8 cellular contexts compared by ENCODE assay signal in genomic region chr3:195774917-195775316, GRCh38. TPM values are rescaled to one million over a fixed set of nuclear protein-coding genes. Genes with fewer than 3 reads are reported as not detected.
DNase-seq lines count a peak whose midpoint lies in the region; ATAC-seq, FAIRE-seq and TF ChIP-seq lines count a peak whose summit lies in the region.

No MANE protein-coding gene starts in this region.

- H3K9me3 ChIP-seq in endothelial cell of umbilical vein (replicated peaks; ENCODE audit: control insufficient read depth, insufficient read depth, low read length), result no peaks in the 10 kb centered on the region

- H3K27ac ChIP-seq in endothelial cell of umbilical vein (ENCODE audit: insufficient read depth, low read depth, low read length), result no peak overlapping the region

- no peak for FAIRE-seq in endothelial cell of umbilical vein (lab: Jason Lieb, UNC)

- no TSS peak for BruUV-seq in endothelial cell of umbilical vein (replicated peaks; lab: Mats Ljungman, UMichigan)

- DNase-seq in A172 (ENCODE audit: low spot score) (peak; percentile 30), GM04504 (ENCODE audit: low read depth) (peak; percentile 4), NCI-H774 (lab: John Stamatoyannopoulos, UW) (peak; percentile 41), endothelial cell of umbilical vein (ENCODE audit: low read depth, low spot score) (peak; percentile 19), nephron progenitor cell (peak; percentile 54)

- no peaks in the 10 kb centered on the region for H3K4me1 Mint-ChIP-seq in nephron progenitor cell

- H3K36me3 Mint-ChIP-seq in nephron progenitor cell (ENCODE audit: low read depth), result no peaks in the 10 kb centered on the region

- H2AFZ ChIP-seq in endothelial cell of umbilical vein (ENCODE audit: low read depth, low read length), result no peak overlapping the region

- no peaks in the 10 kb centered on the region for H3K79me2 ChIP-seq in endothelial cell of umbilical vein (ENCODE audit: control insufficient read depth, insufficient read depth, low read length)

- H3K4me3 ChIP-seq in endothelial cell of umbilical vein (replicated peaks in 1 of 3; ENCODE audit: insufficient read depth in 1 of 3, low read depth in 1 of 3, low read length in 3 of 3), result no peak overlapping the region

- no peak for TF ChIP-seq POLR2A in endothelial cell of umbilical vein (IDR thresholded peaks at IDR 0.05; ENCODE audit: low read depth, low read length)

- POLR2A ChIA-PET in endothelial cell of umbilical vein (lab: Charles Lee), result no interaction called here

- no peak overlapping the region for H3K4me3 Mint-ChIP-seq in nephron progenitor cell

- peaks cover 3% of the 10 kb centered on the region for H3K27me3 Mint-ChIP-seq in nephron progenitor cell (ENCODE audit: low read depth, poor library complexity)

- H4K20me1 ChIP-seq in endothelial cell of umbilical vein (replicated peaks; ENCODE audit: control insufficient read depth, extremely low read depth, insufficient read depth, low read length), result no peaks in the 10 kb centered on the region

- CTCF ChIA-PET in endothelial cell of umbilical vein (lab: Charles Lee), result interaction anchor here (1.1 kb wide), 1 partner anchor 119 kb away, joined by 3 read pairs; no protein-coding TSS in a partner anchor

- peak; percentile 26 to 58 for TF ChIP-seq CTCF in endothelial cell of umbilical vein (IDR thresholded peaks at IDR 0.05; ENCODE audit: extremely low read depth in 1 of 2, insufficient read depth in 1 of 2, low read depth in 1 of 2, low read length in 2 of 2)
- TF ChIP-seq CTCF in nephron progenitor cell (IDR thresholded peaks at IDR 0.05), result peak; percentile 41

- no peaks in the 10 kb centered on the region for H3K27me3 ChIP-seq in endothelial cell of umbilical vein (ENCODE audit: control insufficient read depth in 2 of 2, insufficient read depth in 2 of 2, low read length in 2 of 2)

- H3K27ac Mint-ChIP-seq in nephron progenitor cell, result no peak overlapping the region

- no peaks in the 10 kb centered on the region for H3K9me1 ChIP-seq in endothelial cell of umbilical vein (replicated peaks; ENCODE audit: control insufficient read depth, extremely low read depth, insufficient read depth, low read length)

- no peak overlapping the region for H3K4me2 ChIP-seq in endothelial cell of umbilical vein (ENCODE audit: insufficient read depth, low read length)

- no peaks in the 10 kb centered on the region for H3K36me3 ChIP-seq in endothelial cell of umbilical vein (ENCODE audit: control insufficient read depth in 2 of 2, extremely low read depth in 1 of 2, insufficient read depth in 2 of 2, low read length in 2 of 2)

- intact Hi-C loops in endothelial cell of umbilical vein (cut with micrococcal nuclease), result no loop called here

- H3K4me1 ChIP-seq in endothelial cell of umbilical vein (ENCODE audit: control insufficient read depth, extremely low read depth, insufficient read depth, low read length), result no peaks in the 10 kb centered on the region

- dilution Hi-C loops in endothelial cell of umbilical vein (cut with MboI; ENCODE audit: extremely low pct_ligation_motif_present, low sequenced_read_pairs), result no loop called here

- H3K9ac ChIP-seq in endothelial cell of umbilical vein (replicated peaks; ENCODE audit: extremely low read depth, insufficient read depth, low read length), result no peak overlapping the region

- H3K9me3 Mint-ChIP-seq in nephron progenitor cell, result peaks cover 38% of the 10 kb centered on the region

- ATAC-seq in GM18520 (IDR thresholded peaks at IDR 0.05; ENCODE audit: unreplicated experiment) (no peak), esophagus mucosa (no peak), HG03432 (IDR thresholded peaks at IDR 0.05; ENCODE audit: unreplicated experiment) (no peak)

TF ChIP-seq in endothelial cell of umbilical vein, 7 proteins besides CTCF, POLR2A, EP300 and RAD21:
- TF ChIP-seq GATA2 (IDR thresholded peaks at IDR 0.05; ENCODE audit: insufficient read depth, insufficient read length, low read depth, low read length) (no peak), MYC (IDR thresholded peaks at IDR 0.05; ENCODE audit: low read depth, low read length) (no peak), EZH2 (IDR thresholded peaks at IDR 0.05; ENCODE audit: borderline replicate concordance, low read depth, low read length, severe bottlenecking) (no peak), POLR2AphosphoS5 (IDR thresholded peaks at IDR 0.05; ENCODE audit: insufficient read depth, low read depth, low read length) (no peak), JUN (IDR thresholded peaks at IDR 0.05; ENCODE audit: borderline replicate concordance, insufficient read depth, insufficient read length, low read depth) (no peak), FOS (IDR thresholded peaks at IDR 0.05; ENCODE audit: borderline replicate concordance, insufficient read depth, low read length) (no peak), MAX (IDR thresholded peaks at IDR 0.05; ENCODE audit: insufficient read depth, insufficient read length) (no peak)

RNA-seq across cellular contexts. Expression of gene MUC4, which starts 36.8 kb away (rescaled TPM):
- total RNA-seq in A172 (2014; rRNA removed; shearing (Covaris generic)), result not detected in 2 replicates
- total RNA-seq in endothelial cell of umbilical vein, result not detected in 2 replicates
- polyA plus RNA-seq in endothelial cell of umbilical vein, result 0.04 and 0.06 TPM in 2 replicates
- polyA plus RNA-seq in endothelial cell of umbilical vein (2011; cell fraction: cytosol; rRNA removed), result 0.05 TPM in 1 of 2 replicates, not detected in the other
- polyA plus RNA-seq in endothelial cell of umbilical vein (2011; cell fraction: nucleus; rRNA removed), result not detected in 2 replicates
- 0.11 TPM in 1 of 2 replicates, not detected in the other for polyA plus RNA-seq in endothelial cell of umbilical vein (2012)
- polyA minus RNA-seq in endothelial cell of umbilical vein, result 0.34 TPM in 1 of 2 replicates, not detected in the other
- not detected for polyA minus RNA-seq in endothelial cell of umbilical vein (2011; cell fraction: cytosol; rRNA and poly(A)+ RNA removed)
- polyA minus RNA-seq in endothelial cell of umbilical vein (2011; cell fraction: nucleus; rRNA and poly(A)+ RNA removed), result 0.14 TPM in 1 of 2 replicates, not detected in the other
- total RNA-seq in esophagus mucosa, result 43.5 TPM

RNA-seq across cellular contexts. Expression of gene MUC20, which starts 54.1 kb away (rescaled TPM):
- 0.05 TPM in 1 of 2 replicates, not detected in the other for total RNA-seq in A172 (2014; rRNA removed; shearing (Covaris generic))
- total RNA-seq in endothelial cell of umbilical vein, result 0.62 and 0.81 TPM in 2 replicates
- polyA plus RNA-seq in endothelial cell of umbilical vein, result 0.18 TPM in 1 of 2 replicates, not detected in the other
- polyA plus RNA-seq in endothelial cell of umbilical vein (2011; cell fraction: cytosol; rRNA removed), result not detected in 2 replicates
- 0.17 and 0.35 TPM in 2 replicates for polyA plus RNA-seq in endothelial cell of umbilical vein (2011; cell fraction: nucleus; rRNA removed)
- polyA plus RNA-seq in endothelial cell of umbilical vein (2012), result 0.12 and 0.31 TPM in 2 replicates
- not detected in 2 replicates for polyA minus RNA-seq in endothelial cell of umbilical vein
- polyA minus RNA-seq in endothelial cell of umbilical vein (2011; cell fraction: cytosol; rRNA and poly(A)+ RNA removed), result not detected
- not detected in 2 replicates for polyA minus RNA-seq in endothelial cell of umbilical vein (2011; cell fraction: nucleus; rRNA and poly(A)+ RNA removed)
- total RNA-seq in esophagus mucosa, result 34.9 TPM

Comparison
In these comparisons a context has a peak if more than half of its experiments do, and no peak if none do; other contexts are left out.
1. DNase-seq: peak in every context shown above with its lines; median percentile 54 in nephron progenitor cell; 41 in NCI-H774; 30 in A172; 19 in endothelial cell of umbilical vein; 4 in GM04504.
2. RNA of gene MUC4, which starts 36.8 kb away (total RNA-seq): 43.5 TPM in esophagus mucosa (single experiment); not detected in endothelial cell of umbilical vein and not detected in A172; every median in the first group is over 10 times any median in the second.
3. RNA of gene MUC20, which starts 54.1 kb away (total RNA-seq): 34.9 TPM in esophagus mucosa (single experiment); 0.62 to 0.81 TPM in endothelial cell of umbilical vein and 0.05 TPM in A172; every median in the first group is over 10 times any median in the second.